ENCODE assay signal across 2 cellular contexts in genomic region chr11:70390904-70391303, GRCh38.
TF ChIP-seq lines count a peak whose summit lies in the region.

No MANE protein-coding gene starts in this region.

TF ChIP-seq in K562, 482 proteins besides CTCF, POLR2A, EP300 and RAD21:
- TF ChIP-seq YY1 (IDR thresholded peaks at IDR 0.05; ENCODE audit: borderline replicate concordance in 1 of 3, control insufficient read depth in 1 of 3, extremely low read depth in 1 of 3, insufficient read depth in 3 of 3, insufficient read length in 1 of 3, insufficient replicate concordance in 2 of 3, low read depth in 1 of 3, low read length in 2 of 3) = peak in 1 of 3 experiments; percentile 36

TF ChIP-seq in H1, 55 proteins besides CTCF, POLR2A, EP300 and RAD21:
- TF ChIP-seq YY1 (IDR thresholded peaks at IDR 0.05; ENCODE audit: low read depth, low read length) = peak; percentile 88
TF ChIP-seq in H1: peak in this region for 1; not testable (repeated sequence) for 54.
